ENCODE assay signal across 13 cellular contexts in the genomic region with DNA sequence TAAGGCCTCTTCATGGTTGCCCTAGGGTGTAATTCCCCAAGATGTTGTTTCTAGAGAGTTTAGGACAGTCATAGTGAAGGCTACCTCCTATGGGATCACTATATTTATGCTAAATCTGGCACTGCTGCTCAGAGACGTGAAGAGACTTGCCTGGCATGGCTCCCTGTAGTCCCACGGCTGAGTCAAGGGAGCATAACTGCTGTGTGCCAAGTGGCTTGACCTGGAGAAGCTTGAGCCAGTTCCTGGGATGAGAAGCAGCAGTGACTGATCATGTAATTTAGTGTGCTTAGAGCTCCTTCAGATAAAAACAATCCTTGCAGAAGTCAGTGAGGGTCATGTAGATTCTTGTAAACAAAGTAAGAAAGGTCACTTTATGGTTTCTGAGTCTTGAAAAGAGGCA.
DNase-seq lines count a peak whose midpoint lies in the region; ATAC-seq and TF ChIP-seq lines count a peak whose summit lies in the region.
"Had no signal": no experiment of that assay in that cellular context is flagged by ENCODE, and none has a peak within 500 bp of the region (broad histone marks: within the 10 kb centered on the region; RNA-seq: fewer than 3 reads in every experiment).

No MANE protein-coding gene starts in this region.

- H3K4me3 ChIP-seq in GM23338 (no peak overlapping the region), neural progenitor cell (no peak overlapping the region)

- H3K27ac ChIP-seq in GM23338 (ENCODE audit: low read depth) = no peak overlapping the region
- peak overlapping the region; percentile 71 for H3K27ac ChIP-seq in RWPE1
- no peak overlapping the region for H3K27ac ChIP-seq in neural progenitor cell

- H3K9me3 Mint-ChIP-seq in GM23338 = no peaks in the 10 kb centered on the region
- H3K9me3 Mint-ChIP-seq in neural progenitor cell = peaks cover 3% of the 10 kb centered on the region
- H3K9me3 Mint-ChIP-seq: activated naive CD4-positive, alpha-beta T cell treated with anti-CD3 and anti-CD28 coated beads, Interleukin-2, amount 50 U/mL, for 24 hours had no signal

- H3K79me2 ChIP-seq in GM23338 (replicated peaks; ENCODE audit: insufficient read depth) (no peaks in the 10 kb centered on the region), neural progenitor cell (ENCODE audit: low read depth) (no peaks in the 10 kb centered on the region)

- H3K36me3 ChIP-seq in GM23338 (ENCODE audit: insufficient read depth) (no peaks in the 10 kb centered on the region), neural progenitor cell (no peaks in the 10 kb centered on the region)

- no peak for DNase-seq in GM23338 (ENCODE audit: low spot score)
- peak; percentile 77 for DNase-seq in RWPE1 (ENCODE audit: low spot score)
- DNase-seq in fibroblast of peridontal ligament (ENCODE audit: extremely low read depth) = peak; percentile 82
- DNase-seq in renal cortical epithelial cell (ENCODE audit: low read depth) = peak; percentile 16
- no peak for DNase-seq in neural progenitor cell (ENCODE audit: low spot score)
- no peak for DNase-seq in left lobe of liver (ENCODE audit: low spot score)
- no peak for DNase-seq in activated effector memory CD4-positive, alpha-beta T cell treated with Interleukin-2 at 50 U/mL for 16 hours
- DNase-seq: effector CD4-positive, alpha-beta T cell; midbrain; MV-4-11; NCI-H524 had no signal

- TF ChIP-seq CTCF in GM23338 (conservative IDR thresholded peaks at IDR 0.05; ENCODE audit: low read depth in 2 of 2) = no peak
- no peak for TF ChIP-seq CTCF in RWPE1 (conservative IDR thresholded peaks at IDR 0.05; ENCODE audit: low read depth)
- no peak for TF ChIP-seq CTCF in neural progenitor cell (IDR thresholded peaks at IDR 0.05)

- H3K9me3 ChIP-seq in neural progenitor cell (ENCODE audit: low read depth) = no peaks in the 10 kb centered on the region

- CTCF ChIA-PET in RWPE1 (lab: Yijun Ruan, JAX) = interaction anchor here (0.6 to 1.0 kb wide), 4 partner anchors 12 to 72 kb away, joined by 3 to 7 read pairs (median 3); no protein-coding TSS in a partner anchor

- H3K27me3 Mint-ChIP-seq in GM23338 (ENCODE audit: insufficient read depth, low read depth, poor library complexity) (no peaks in the 10 kb centered on the region), neural progenitor cell (ENCODE audit: insufficient read depth, low read depth) (no peaks in the 10 kb centered on the region)

- peaks cover 12% of the 10 kb centered on the region; the same call in 1 of the 2 replicates for H3K9me2 ChIP-seq in GM23338 (ENCODE audit: insufficient read depth)

- H3K36me3 Mint-ChIP-seq in GM23338 (ENCODE audit: low read depth) (no peaks in the 10 kb centered on the region), neural progenitor cell (no peaks in the 10 kb centered on the region)
- H3K36me3 Mint-ChIP-seq: activated naive CD4-positive, alpha-beta T cell treated with anti-CD3 and anti-CD28 coated beads, Interleukin-2, amount 50 U/mL, for 24 hours had no signal

- POLR2A ChIA-PET in RWPE1 (lab: Yijun Ruan, JAX; ENCODE audit: low non-redundant PET) = no interaction called here

- H3K4me2 ChIP-seq in GM23338 (no peak overlapping the region), neural progenitor cell (no peak overlapping the region)

- ATAC-seq in GM23338 (no peak), HG02885 (IDR thresholded peaks at IDR 0.05; ENCODE audit: poor library complexity, unreplicated experiment) (no peak), left lobe of liver (no peak)

- H4K20me1 ChIP-seq in GM23338 (replicated peaks; ENCODE audit: insufficient read depth) (no peaks in the 10 kb centered on the region), neural progenitor cell (ENCODE audit: low read depth) (no peaks in the 10 kb centered on the region)

- H3K27ac Mint-ChIP-seq in GM23338 (no peak overlapping the region), neural progenitor cell (no peak overlapping the region)
- H3K27ac Mint-ChIP-seq: activated naive CD4-positive, alpha-beta T cell treated with anti-CD3 and anti-CD28 coated beads, Interleukin-2, amount 50 U/mL, for 24 hours had no signal

- H3K27me3 ChIP-seq in GM23338 (ENCODE audit: insufficient read depth) (no peaks in the 10 kb centered on the region), neural progenitor cell (no peaks in the 10 kb centered on the region)

- H3K4me1 Mint-ChIP-seq in GM23338 = no peaks in the 10 kb centered on the region
- no peaks in the 10 kb centered on the region for H3K4me1 Mint-ChIP-seq in neural progenitor cell
- H3K4me1 Mint-ChIP-seq: activated naive CD4-positive, alpha-beta T cell treated with anti-CD3 and anti-CD28 coated beads, Interleukin-2, amount 50 U/mL, for 24 hours had no signal

- H3K4me1 ChIP-seq in GM23338 (ENCODE audit: insufficient read depth) (no peaks in the 10 kb centered on the region), neural progenitor cell (no peaks in the 10 kb centered on the region)

- H3K4me3 Mint-ChIP-seq in GM23338 (no peak overlapping the region), neural progenitor cell (no peak overlapping the region)
- H3K4me3 Mint-ChIP-seq: activated naive CD4-positive, alpha-beta T cell treated with anti-CD3 and anti-CD28 coated beads, Interleukin-2, amount 50 U/mL, for 24 hours had no signal

- no peaks in the 10 kb centered on the region for H3F3A ChIP-seq in GM23338 (replicated peaks; ENCODE audit: low read depth)
- no peaks in the 10 kb centered on the region for H3F3A ChIP-seq in neural progenitor cell (ENCODE audit: low read depth)

- H2AFZ ChIP-seq in GM23338 = peak overlapping the region; percentile 80
- H2AFZ ChIP-seq in neural progenitor cell (replicated peaks) = no peak overlapping the region

- no peak overlapping the region for H3K9ac ChIP-seq in neural progenitor cell

TF ChIP-seq in GM23338, 12 proteins besides CTCF, POLR2A, EP300 and RAD21:
- no peak for TF ChIP-seq EZH2phosphoT487 (IDR thresholded peaks at IDR 0.05; ENCODE audit: unreplicated experiment)
- TF ChIP-seq, protein P1, sequence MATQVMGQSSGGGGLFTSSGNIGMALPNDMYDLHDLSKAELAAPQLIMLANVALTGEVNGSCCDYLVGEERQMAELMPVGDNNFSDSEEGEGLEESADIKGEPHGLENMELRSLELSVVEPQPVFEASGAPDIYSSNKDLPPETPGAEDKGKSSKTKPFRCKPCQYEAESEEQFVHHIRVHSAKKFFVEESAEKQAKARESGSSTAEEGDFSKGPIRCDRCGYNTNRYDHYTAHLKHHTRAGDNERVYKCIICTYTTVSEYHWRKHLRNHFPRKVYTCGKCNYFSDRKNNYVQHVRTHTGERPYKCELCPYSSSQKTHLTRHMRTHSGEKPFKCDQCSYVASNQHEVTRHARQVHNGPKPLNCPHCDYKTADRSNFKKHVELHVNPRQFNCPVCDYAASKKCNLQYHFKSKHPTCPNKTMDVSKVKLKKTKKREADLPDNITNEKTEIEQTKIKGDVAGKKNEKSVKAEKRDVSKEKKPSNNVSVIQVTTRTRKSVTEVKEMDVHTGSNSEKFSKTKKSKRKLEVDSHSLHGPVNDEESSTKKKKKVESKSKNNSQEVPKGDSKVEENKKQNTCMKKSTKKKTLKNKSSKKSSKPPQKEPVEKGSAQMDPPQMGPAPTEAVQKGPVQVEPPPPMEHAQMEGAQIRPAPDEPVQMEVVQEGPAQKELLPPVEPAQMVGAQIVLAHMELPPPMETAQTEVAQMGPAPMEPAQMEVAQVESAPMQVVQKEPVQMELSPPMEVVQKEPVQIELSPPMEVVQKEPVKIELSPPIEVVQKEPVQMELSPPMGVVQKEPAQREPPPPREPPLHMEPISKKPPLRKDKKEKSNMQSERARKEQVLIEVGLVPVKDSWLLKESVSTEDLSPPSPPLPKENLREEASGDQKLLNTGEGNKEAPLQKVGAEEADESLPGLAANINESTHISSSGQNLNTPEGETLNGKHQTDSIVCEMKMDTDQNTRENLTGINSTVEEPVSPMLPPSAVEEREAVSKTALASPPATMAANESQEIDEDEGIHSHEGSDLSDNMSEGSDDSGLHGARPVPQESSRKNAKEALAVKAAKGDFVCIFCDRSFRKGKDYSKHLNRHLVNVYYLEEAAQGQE (IDR thresholded peaks at IDR 0.05; ENCODE audit: unreplicated experiment) = no peak

Comparison
In these comparisons a context has a peak if more than half of its experiments do, and no peak if none do; other contexts are left out.
1. DNase-seq: peak in RWPE1 (single experiment), fibroblast of peridontal ligament (single experiment) and renal cortical epithelial cell (single experiment); none in GM23338 (single experiment), neural progenitor cell (single experiment), left lobe of liver (single experiment) and activated effector memory CD4-positive, alpha-beta T cell treated with Interleukin-2 at 50 U/mL for 16 hours (single experiment).